23 cellular contexts compared by ENCODE assay signal in genomic region chr3:129740120-129740519, GRCh38.
"Had no signal": no experiment of that assay in that cellular context is flagged by ENCODE, and none has a peak within 500 bp of the region (broad histone marks: within the 10 kb centered on the region; RNA-seq: fewer than 3 reads in every experiment).

No MANE protein-coding gene starts in this region.

- H3K36me3 Mint-ChIP-seq: activated naive CD4-positive, alpha-beta T cell treated with anti-CD3 and anti-CD28 coated beads, Interleukin-2, amount 10 ng/mL, durations not matched to agents 7 days and 5 days; activated naive CD8-positive, alpha-beta T cell treated with anti-CD3 and anti-CD28 coated beads, Interleukin-2, amount 10 ng/mL, durations not matched to agents 7 days and 5 days had no signal

- H3K27me3 Mint-ChIP-seq: activated B cell treated with CpG ODN at 0.5 μM for 24 hours; activated CD4-positive, alpha-beta T cell treated with anti-CD3 and anti-CD28 coated beads, Interleukin-2, amount 10 ng/mL, durations not matched to agents 24 days and 14 days; activated naive CD4-positive, alpha-beta T cell treated with anti-CD3 and anti-CD28 coated beads, Interleukin-2, amount 10 ng/mL, durations not matched to agents 7 days and 5 days; activated naive CD8-positive, alpha-beta T cell treated with anti-CD3 and anti-CD28 coated beads, Interleukin-2, amount 10 ng/mL, durations not matched to agents 7 days and 5 days had no signal

- H3K9ac ChIP-seq: KMS-11 had no signal

- H3K36me3 ChIP-seq: adrenal gland, MG63 had no signal

- H3K27me3 ChIP-seq: adrenal gland, MG63 had no signal

- H3K4me3 ChIP-seq: adrenal gland, MG63 had no signal

- H3K27ac ChIP-seq: KMS-11 had no signal

- DNase-seq: activated B cell treated with CpG ODN at 0.5 μM for 24 hours; activated CD4-positive, alpha-beta T cell treated with anti-CD3 and anti-CD28 coated beads for 1 hour; activated CD4-positive, alpha-beta T cell treated with anti-CD3 and anti-CD28 coated beads, Interleukin-2, amount 10 ng/mL, durations not matched to agents 24 days and 14 days; activated CD4-positive, alpha-beta T cell treated with anti-CD3 and anti-CD28 coated beads, Interleukin-2, amount 50 U/mL, for 48 hours; activated gamma-delta T cell treated with Interleukin-2 at 50 U/mL for 16 hours; activated naive CD4-positive, alpha-beta T cell treated with anti-CD3 and anti-CD28 coated beads, Interleukin-2, amount 10 ng/mL, durations not matched to agents 7 days and 5 days; activated naive CD8-positive, alpha-beta T cell treated with anti-CD3 and anti-CD28 coated beads, Interleukin-2, amount 10 ng/mL, durations not matched to agents 7 days and 5 days; activated T-cell treated with anti-CD3 and anti-CD28 coated beads, Interleukin-2, amount 50 U/mL, for 72 hours; adrenal gland; anterior cingulate cortex; MG63; NCI-H1105; NCI-H1436 treated with DMSO at 0.1 percent for 48 hours; NCI-H187; NCI-H2081; NCI-H446; NCI-H524; PC-3; SHP77 treated with DMSO at 0.1 percent for 48 hours; T-helper 9 cell had no signal

- H3K4me1 Mint-ChIP-seq: activated CD4-positive, alpha-beta T cell treated with anti-CD3 and anti-CD28 coated beads, Interleukin-2, amount 10 ng/mL, durations not matched to agents 24 days and 14 days; activated naive CD4-positive, alpha-beta T cell treated with anti-CD3 and anti-CD28 coated beads, Interleukin-2, amount 10 ng/mL, durations not matched to agents 7 days and 5 days; activated naive CD8-positive, alpha-beta T cell treated with anti-CD3 and anti-CD28 coated beads, Interleukin-2, amount 10 ng/mL, durations not matched to agents 7 days and 5 days had no signal

- H3K9me3 ChIP-seq: adrenal gland, MG63 had no signal

- ATAC-seq: activated T-cell treated with anti-CD3 and anti-CD28 coated beads, Interleukin-2, amount 50 U/mL, for 72 hours; PC-3 had no signal

- H3K9me3 Mint-ChIP-seq: activated B cell treated with CpG ODN at 0.5 μM for 24 hours; activated CD4-positive, alpha-beta T cell treated with anti-CD3 and anti-CD28 coated beads, Interleukin-2, amount 10 ng/mL, durations not matched to agents 24 days and 14 days; activated naive CD4-positive, alpha-beta T cell treated with anti-CD3 and anti-CD28 coated beads, Interleukin-2, amount 10 ng/mL, durations not matched to agents 7 days and 5 days; activated naive CD8-positive, alpha-beta T cell treated with anti-CD3 and anti-CD28 coated beads, Interleukin-2, amount 10 ng/mL, durations not matched to agents 7 days and 5 days; activated T-cell treated with anti-CD3 and anti-CD28 coated beads, Interleukin-2, amount 50 U/mL, for 72 hours; activated T-helper 2 cell treated with anti-CD3 and anti-CD28 coated beads, Interferon-gamma antibody, Interleukin-2, Interleukin-4, amounts not matched to agents 10 μg/mL and 5 μg/mL and 100 μg/mL, durations not matched to agents 14 hours and 24 hours and 36 hours; T-helper 1 cell treated with Interleukin-12 subunit alpha and Interleukin-12 subunit beta and Interleukin-4 antibody, amounts not matched to agents 30 μg/mL and 1 μg/mL, for 36 hours had no signal

- H3K4me3 Mint-ChIP-seq: activated B cell treated with CpG ODN at 0.5 μM for 24 hours; activated CD4-positive, alpha-beta T cell treated with anti-CD3 and anti-CD28 coated beads, Interleukin-2, amount 10 ng/mL, durations not matched to agents 24 days and 14 days; activated naive CD4-positive, alpha-beta T cell treated with anti-CD3 and anti-CD28 coated beads, Interleukin-2, amount 10 ng/mL, durations not matched to agents 7 days and 5 days; activated naive CD8-positive, alpha-beta T cell treated with anti-CD3 and anti-CD28 coated beads, Interleukin-2, amount 10 ng/mL, durations not matched to agents 7 days and 5 days; activated T-cell treated with anti-CD3 and anti-CD28 coated beads, Interleukin-2, amount 50 U/mL, for 72 hours; T-helper 1 cell treated with Interleukin-12 subunit alpha and Interleukin-12 subunit beta and Interleukin-4 antibody, amounts not matched to agents 30 μg/mL and 1 μg/mL, for 36 hours had no signal

- H3K27ac Mint-ChIP-seq: activated B cell treated with CpG ODN at 0.5 μM for 24 hours; activated CD4-positive, alpha-beta T cell treated with anti-CD3 and anti-CD28 coated beads, Interleukin-2, amount 10 ng/mL, durations not matched to agents 24 days and 14 days; activated naive CD4-positive, alpha-beta T cell treated with anti-CD3 and anti-CD28 coated beads, Interleukin-2, amount 10 ng/mL, durations not matched to agents 7 days and 5 days; activated naive CD8-positive, alpha-beta T cell treated with anti-CD3 and anti-CD28 coated beads, Interleukin-2, amount 10 ng/mL, durations not matched to agents 7 days and 5 days; activated T-cell treated with anti-CD3 and anti-CD28 coated beads, Interleukin-2, amount 50 U/mL, for 72 hours; activated T-helper 2 cell treated with anti-CD3 and anti-CD28 coated beads, Interferon-gamma antibody, Interleukin-2, Interleukin-4, amounts not matched to agents 10 μg/mL and 5 μg/mL and 100 μg/mL, durations not matched to agents 14 hours and 24 hours and 36 hours; T-helper 1 cell treated with Interleukin-12 subunit alpha and Interleukin-12 subunit beta and Interleukin-4 antibody, amounts not matched to agents 30 μg/mL and 1 μg/mL, for 36 hours had no signal
